ENCODE assay signal across 1 cellular context in genomic region chr6:163570579-163571231, GRCh38.
TF ChIP-seq lines count a peak whose summit lies in the region.

No MANE protein-coding gene starts in this region.

TF ChIP-seq in K562, 482 proteins besides CTCF, POLR2A, EP300 and RAD21 (continued from another document and continues in another):
- TF ChIP-seq RREB1 (CRISPR knock-in tag; IDR thresholded peaks at IDR 0.05) (no peak), NKRF (IDR thresholded peaks at IDR 0.05; ENCODE audit: borderline replicate concordance) (peak; percentile 46; the same call in 1 of the 2 replicates), PCBP2 (IDR thresholded peaks at IDR 0.05; ENCODE audit: low read depth, low read length, poor library complexity, severe bottlenecking) (no peak), ATF3 (IDR thresholded peaks at IDR 0.05) (peak; percentile 7; the same call in 1 of the 2 replicates), ATF3 (CRISPR knock-in tag; conservative IDR thresholded peaks at IDR 0.05) (no peak), HDAC1 (IDR thresholded peaks at IDR 0.05) (no peak), SNIP1 (IDR thresholded peaks at IDR 0.05; ENCODE audit: low read depth) (no peak), ZKSCAN1 (IDR thresholded peaks at IDR 0.05; ENCODE audit: low read depth, low read length) (no peak), NCOA4 (IDR thresholded peaks at IDR 0.05; ENCODE audit: partially characterized antibody) (no peak), ZNF143 (CRISPR knock-in tag; IDR thresholded peaks at IDR 0.05) (no peak), OTX1 (CRISPR knock-in tag; IDR thresholded peaks at IDR 0.05) (no peak), POLR2AphosphoS5 (IDR thresholded peaks at IDR 0.05; ENCODE audit: control insufficient read depth, insufficient read depth, low read depth, low read length) (peak; percentile 32; the same call in 1 of the 2 replicates), ZBTB17 (CRISPR knock-in tag; IDR thresholded peaks at IDR 0.05) (0 out of 2 replicates have a peak, but pooled peaks have one; percentile 35), XRCC5 (IDR thresholded peaks at IDR 0.05; ENCODE audit: low read depth, low read length) (no peak), STAG1 (CRISPR knock-in tag; IDR thresholded peaks at IDR 0.05; ENCODE audit: borderline replicate concordance) (no peak), ZNF407 (IDR thresholded peaks at IDR 0.05; ENCODE audit: low read depth) (no peak), NR1H2 (CRISPR knock-in tag; IDR thresholded peaks at IDR 0.05) (no peak), KLF16 (IDR thresholded peaks at IDR 0.05) (no peak), XRCC4 (IDR thresholded peaks at IDR 0.05; ENCODE audit: extremely low read depth, insufficient read depth, insufficient read length) (no peak), EZH2 (IDR thresholded peaks at IDR 0.05; ENCODE audit: borderline replicate concordance, low read depth, low read length) (no peak), MBD1 (CRISPR knock-in tag; IDR thresholded peaks at IDR 0.05) (no peak), ATF4 (CRISPR knock-in tag; IDR thresholded peaks at IDR 0.05) (no peak), SMARCB1 (IDR thresholded peaks at IDR 0.05; ENCODE audit: insufficient read length, low read depth) (no peak), ESRRB (CRISPR knock-in tag; IDR thresholded peaks at IDR 0.05; ENCODE audit: borderline replicate concordance) (no peak), ZNF561 (CRISPR knock-in tag; conservative IDR thresholded peaks at IDR 0.05) (no peak), SFPQ (IDR thresholded peaks at IDR 0.05; ENCODE audit: low read depth, low read length) (no peak), MTA3 (IDR thresholded peaks at IDR 0.05; ENCODE audit: borderline replicate concordance) (no peak), MLLT1 (IDR thresholded peaks at IDR 0.05) (peak; percentile 51 to 97; a peak in 2 of 4 replicates)
